Comparison of ENCODE assay signal across 13 cellular contexts in the genomic region with DNA sequence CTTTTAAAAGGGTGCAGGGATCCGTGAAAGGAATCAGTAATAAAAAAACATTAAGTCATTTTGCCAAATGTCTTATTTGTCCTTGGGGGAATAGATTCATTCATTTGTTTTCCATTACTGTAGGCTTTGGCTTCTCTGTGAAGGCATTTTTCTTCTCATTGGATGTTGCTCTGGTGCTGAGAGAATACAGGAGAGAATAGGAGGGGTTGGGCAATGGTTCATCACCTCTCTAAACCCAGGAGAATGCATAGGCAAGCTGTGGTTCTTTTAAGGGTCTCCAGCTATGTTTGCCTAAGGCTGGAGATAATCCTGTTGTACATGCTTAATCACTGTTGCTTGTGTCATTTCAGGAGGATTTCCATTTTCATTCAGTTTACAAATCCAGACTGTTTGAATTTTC.
"Had no signal": no experiment of that assay in that cellular context is flagged by ENCODE, and none has a peak within 500 bp of the region (broad histone marks: within the 10 kb centered on the region; RNA-seq: fewer than 3 reads in every experiment).

No MANE protein-coding gene starts in this region.

- H3K4me3 ChIP-seq: upper lobe of left lung had no signal

- H3K36me3 ChIP-seq: upper lobe of left lung had no signal

- H3K4me1 ChIP-seq: upper lobe of left lung had no signal

- H3K27me3 ChIP-seq: upper lobe of left lung had no signal

- H3K9me3 ChIP-seq: upper lobe of left lung had no signal

- DNase-seq: activated CD4-positive, alpha-beta memory T cell treated with anti-CD3 and anti-CD28 coated beads for 36 hours; activated CD4-positive, alpha-beta T cell treated with anti-CD3 and anti-CD28 coated beads for 48 hours; activated CD4-positive, CD25-positive, alpha-beta regulatory T cell; activated gamma-delta T cell; activated naive CD4-positive, alpha-beta T cell treated with anti-CD3 and anti-CD28 coated beads, Interleukin-2, amount 50 U/mL, for 16 hours; activated naive CD8-positive, alpha-beta T cell treated with anti-CD3 and anti-CD28 coated beads, Interleukin-2, amount 50 U/mL, for 24 hours; activated T-cell treated with anti-CD3 and anti-CD28 coated beads for 4 hours; effector CD4-positive, alpha-beta T cell; hippocampal formation; naive B cell; stimulated activated CD4-positive, alpha-beta T cell treated with anti-CD3 and anti-CD28 coated beads, Interleukin-4, amount 100 ng/mL, for 24 hours; stimulated activated naive CD8-positive, alpha-beta T cell treated with anti-CD3 and anti-CD28 coated beads, Interleukin-15, Interleukin-2, amounts not matched to agents 100 U/mL and 50 U/mL, for 24 hours; upper lobe of left lung had no signal

- H3K27ac ChIP-seq: upper lobe of left lung had no signal
